8 cellular contexts compared by ENCODE assay signal in the genomic region with DNA sequence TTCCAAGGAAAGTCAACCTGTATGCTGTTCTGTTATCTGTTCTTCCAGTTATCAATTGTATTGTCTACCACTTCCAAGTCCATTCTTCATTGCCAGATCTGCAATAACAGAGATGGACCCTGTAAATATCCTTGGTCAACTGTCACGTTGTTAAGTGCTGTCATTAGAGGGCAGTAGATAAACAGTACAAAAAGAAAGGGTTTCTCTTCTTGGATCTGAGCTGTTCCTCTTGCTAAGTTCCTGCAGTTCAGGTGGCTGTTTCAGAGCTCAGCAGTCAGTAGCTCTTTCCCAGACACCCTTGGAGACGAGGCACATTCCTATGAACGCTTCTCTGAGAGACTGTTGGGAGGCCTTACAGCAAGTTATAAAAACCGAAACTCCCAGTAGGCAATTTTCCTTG.
DNase-seq lines count a peak whose midpoint lies in the region; ATAC-seq and TF ChIP-seq lines count a peak whose summit lies in the region.

No MANE protein-coding gene starts in this region.

- TF ChIP-seq CTCF in HFFc6 (IDR thresholded peaks at IDR 0.05): peak; percentile 64

- DNase-seq in Ammon's horn (ENCODE audit: low spot score): peak; percentile 11
- peak; percentile 21 for DNase-seq in HFFc6
- DNase-seq in SKM-1 treated with dmso at 0.1 percent for 144 hours (lab: John Stamatoyannopoulos, UW; ENCODE audit: unreplicated experiment): peak; percentile 9
- peak; percentile 3 for DNase-seq in iPS DF 4.7 (ENCODE audit: extremely low read depth, low spot score)
- DNase-seq in stimulated activated CD4-positive, alpha-beta T cell treated with anti-CD3 and anti-CD28 coated beads, Interleukin-12 subunit alpha, Interleukin-12 subunit beta, amount 100 ng/mL, for 4 hours: no peak
- DNase-seq in stimulated activated naive CD8-positive, alpha-beta T cell treated with anti-CD3 and anti-CD28 coated beads, Interleukin-15, Interleukin-2, amounts not matched to agents 100 U/mL and 50 U/mL, for 24 hours: no peak

- no peak overlapping the region for H3K27ac Mint-ChIP-seq in HFFc6

- H3K4me3 Mint-ChIP-seq in HFFc6: no peak overlapping the region

- H3K36me3 Mint-ChIP-seq in HFFc6 (ENCODE audit: low read depth): no peaks in the 10 kb centered on the region

- no peak for ATAC-seq in HG02852 (IDR thresholded peaks at IDR 0.05; ENCODE audit: unreplicated experiment)
- no peak for ATAC-seq in GM21737 (IDR thresholded peaks at IDR 0.05; ENCODE audit: unreplicated experiment)
- no peak for ATAC-seq in stimulated activated naive CD8-positive, alpha-beta T cell treated with anti-CD3 and anti-CD28 coated beads, Interleukin-15, Interleukin-2, amounts not matched to agents 100 U/mL and 50 U/mL, for 24 hours

- no peaks in the 10 kb centered on the region for H3K4me1 Mint-ChIP-seq in HFFc6 (ENCODE audit: low read depth)

- peaks cover 1% of the 10 kb centered on the region; the same call in 1 of the 2 replicates for H3K27me3 Mint-ChIP-seq in HFFc6 (ENCODE audit: insufficient read depth)

- no peaks in the 10 kb centered on the region for H3K9me3 Mint-ChIP-seq in HFFc6

Comparison
In these comparisons a context has a peak if more than half of its experiments do, and no peak if none do; other contexts are left out.
1. DNase-seq: peak in Ammon's horn (single experiment), HFFc6 (single experiment), SKM-1 treated with dmso at 0.1 percent for 144 hours (single experiment) and iPS DF 4.7 (single experiment); none in stimulated activated CD4-positive, alpha-beta T cell treated with anti-CD3 and anti-CD28 coated beads, Interleukin-12 subunit alpha, Interleukin-12 subunit beta, amount 100 ng/mL, for 4 hours (single experiment) and stimulated activated naive CD8-positive, alpha-beta T cell treated with anti-CD3 and anti-CD28 coated beads, Interleukin-15, Interleukin-2, amounts not matched to agents 100 U/mL and 50 U/mL, for 24 hours (single experiment).